In the genomic region with DNA sequence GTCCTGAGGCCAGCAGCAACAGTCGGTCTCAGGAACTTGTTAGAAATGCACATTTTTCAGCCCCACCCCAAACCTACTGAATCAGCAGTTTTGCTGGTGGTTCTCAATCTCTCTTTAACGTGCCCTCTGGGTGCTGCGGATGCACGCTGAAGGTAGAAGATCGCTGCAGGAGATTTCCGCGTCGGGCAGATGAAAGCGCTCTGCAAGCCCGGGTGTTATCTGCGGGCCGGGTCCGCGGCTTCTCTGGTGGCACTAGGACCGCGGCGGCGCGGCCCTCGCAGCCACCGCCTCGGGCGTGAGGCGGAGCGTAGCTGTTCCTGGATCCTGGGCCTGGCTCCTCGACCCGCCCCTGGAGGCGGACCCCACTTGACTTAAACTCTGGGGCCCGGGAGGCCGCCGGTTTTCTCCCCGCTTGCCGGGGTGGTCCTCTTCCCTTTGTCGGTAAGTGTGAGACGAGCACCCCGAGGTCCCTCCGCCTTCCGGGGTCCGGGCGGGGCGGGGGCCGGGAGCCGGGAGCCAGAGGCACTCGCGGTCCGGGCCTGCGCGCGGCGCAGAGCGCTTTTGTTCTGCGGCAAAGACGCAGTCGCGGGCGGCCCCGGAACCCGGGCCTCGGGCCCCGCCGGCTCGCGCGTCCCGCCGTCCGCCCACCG, we compare ENCODE assay signal across 8 cellular contexts. TPM values are rescaled to one million over a fixed set of nuclear protein-coding genes. Genes with fewer than 3 reads are reported as not detected.
DNase-seq lines count a peak whose midpoint lies in the region; ATAC-seq and TF ChIP-seq lines count a peak whose summit lies in the region.

A gene with protein sequence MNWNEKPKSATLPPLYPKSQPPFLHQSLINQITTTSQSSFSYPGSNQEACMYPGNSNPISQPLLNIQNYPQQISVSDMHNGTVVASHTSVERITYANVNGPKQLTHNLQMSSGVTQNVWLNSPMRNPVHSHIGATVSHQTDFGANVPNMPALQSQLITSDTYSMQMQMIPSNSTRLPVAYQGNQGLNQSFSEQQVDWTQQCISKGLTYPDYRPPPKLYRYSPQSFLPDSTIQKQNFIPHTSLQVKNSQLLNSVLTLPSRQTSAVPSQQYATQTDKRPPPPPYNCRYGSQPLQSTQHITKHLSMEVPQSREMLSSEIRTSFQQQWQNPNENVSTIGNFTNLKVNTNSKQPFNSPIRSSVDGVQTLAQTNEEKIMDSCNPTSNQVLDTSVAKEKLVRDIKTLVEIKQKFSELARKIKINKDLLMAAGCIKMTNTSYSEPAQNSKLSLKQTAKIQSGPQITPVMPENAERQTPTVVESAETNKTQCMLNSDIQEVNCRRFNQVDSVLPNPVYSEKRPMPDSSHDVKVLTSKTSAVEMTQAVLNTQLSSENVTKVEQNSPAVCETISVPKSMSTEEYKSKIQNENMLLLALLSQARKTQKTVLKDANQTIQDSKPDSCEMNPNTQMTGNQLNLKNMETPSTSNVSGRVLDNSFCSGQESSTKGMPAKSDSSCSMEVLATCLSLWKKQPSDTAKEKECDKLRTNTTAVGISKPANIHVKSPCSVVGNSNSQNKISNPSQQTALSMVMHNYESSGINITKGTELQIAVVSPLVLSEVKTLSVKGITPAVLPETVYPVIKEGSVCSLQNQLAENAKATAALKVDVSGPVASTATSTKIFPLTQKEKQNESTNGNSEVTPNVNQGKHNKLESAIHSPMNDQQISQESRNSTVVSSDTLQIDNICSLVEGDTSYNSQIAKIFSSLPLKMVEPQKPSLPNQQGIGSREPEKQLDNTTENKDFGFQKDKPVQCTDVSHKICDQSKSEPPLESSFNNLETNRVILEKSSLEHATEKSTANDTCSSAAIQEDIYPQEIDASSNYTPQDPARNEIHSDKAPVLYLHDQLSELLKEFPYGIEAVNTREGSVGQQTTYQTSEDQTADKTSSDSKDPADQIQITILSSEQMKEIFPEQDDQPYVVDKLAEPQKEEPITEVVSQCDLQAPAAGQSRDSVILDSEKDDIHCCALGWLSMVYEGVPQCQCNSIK (N-terminal part only) (plus strand): TSS at position 365 of the 650 bp plus-strand sequence. CDS start 21,541 bp downstream, outside the sequence.

- intact Hi-C loops in PC-9 (cut with micrococcal nuclease; ENCODE audit: unreplicated experiment), result loop anchor here (2.0 to 5.0 kb wide), 4 partner anchors 230 to 707 kb away; partner anchors contain the start of genes AMN1 and ETFBKMT

- POLR2A ChIA-PET in PC-9 (lab: Charles Lee; ENCODE audit: unreplicated experiment), result interaction anchor here (0.5 to 0.7 kb wide), 2 partner anchors 19 to 331 kb away, joined by 3 to 5 read pairs; no protein-coding TSS in a partner anchor

- H3K9me3 ChIP-seq in PC-9 (ENCODE audit: insufficient read depth, low read depth) (no peaks in the 10 kb centered on the region), mucosa of rectum (ENCODE audit: control insufficient read depth in 2 of 2, low read length in 2 of 2) (no peaks in the 10 kb centered on the region)

- H3K4me3 ChIP-seq in PC-9 (peak within 1 kb of the TSS; percentile 86), mucosa of rectum (ENCODE audit: low read length in 2 of 2) (peak within 1 kb of the TSS; percentile 85 to 95)

- TF ChIP-seq RAD21 in Ishikawa (IDR thresholded peaks at IDR 0.05; ENCODE audit: low read depth), result no peak

- CTCF ChIA-PET in PC-9 (lab: Charles Lee), result interaction anchor here (1.0 kb wide), 1 partner anchor 277 kb away, joined by 5 read pairs; no protein-coding TSS in a partner anchor

- H3K9ac ChIP-seq in mucosa of rectum (ENCODE audit: low read depth in 1 of 2, low read length in 2 of 2), result peak within 1 kb of the TSS; percentile 72 to 86

- DNase-seq in DMS153 treated with DMSO at 0.1 percent for 48 hours (lab: John Stamatoyannopoulos, UW; ENCODE audit: unreplicated experiment) (peak; percentile 81), PC-9 (peak; percentile 76 to 95), erythroblast (lab: John Stamatoyannopoulos, UW) (peak; percentile 95 to 96)
- peak; percentile 88 for DNase-seq in activated T-cell treated with anti-CD3 and anti-CD28 coated beads, Interleukin-2, amount 50 U/mL, for 1 hour
- peak; percentile 55 to 77 for DNase-seq in stimulated activated CD8-positive, alpha-beta memory T cell treated with anti-CD3 and anti-CD28 coated beads, Interleukin-4, amount 100 ng/mL, for 4 hours (ENCODE audit: low read depth in 2 of 2, low spot score in 1 of 2)

- peak within 1 kb of the TSS; percentile 87 for H3K4me2 ChIP-seq in PC-9

- H3K79me2 ChIP-seq in PC-9 (ENCODE audit: low read depth), result peaks cover 25% of the 10 kb centered on the region

- H3K27ac ChIP-seq in PC-9, result peak within 1 kb of the TSS; percentile 45
- H3K27ac ChIP-seq in mucosa of rectum (ENCODE audit: low read depth in 2 of 2, low read length in 2 of 2), result peak within 1 kb of the TSS; percentile 89 to 92

- H2AFZ ChIP-seq in PC-9, result peak within 1 kb of the TSS; percentile 86

- H3K9me2 ChIP-seq in PC-9 (ENCODE audit: insufficient read depth), result no peaks in the 10 kb centered on the region

- H4K20me1 ChIP-seq in PC-9 (ENCODE audit: insufficient read depth), result no peaks in the 10 kb centered on the region

- peak; percentile 85 for ATAC-seq in GM21619 (IDR thresholded peaks at IDR 0.05; ENCODE audit: unreplicated experiment)

- TF ChIP-seq EP300 in Ishikawa (IDR thresholded peaks at IDR 0.05; ENCODE audit: borderline replicate concordance), result peak; percentile 59; the same call in 1 of the 2 replicates

- H3K27me3 ChIP-seq in PC-9 (ENCODE audit: insufficient read depth, low read depth) (no peaks in the 10 kb centered on the region), mucosa of rectum (ENCODE audit: control insufficient read depth in 2 of 2, insufficient read depth in 2 of 2, low read length in 2 of 2) (no peaks in the 10 kb centered on the region)

- peaks cover 10% of the 10 kb centered on the region; the same call in 1 of the 2 replicates for H3F3A ChIP-seq in PC-9 (ENCODE audit: insufficient read depth, low read depth)

- peaks cover 12% of the 10 kb centered on the region for H3K4me1 ChIP-seq in PC-9 (replicated peaks; ENCODE audit: insufficient read depth)
- H3K4me1 ChIP-seq in mucosa of rectum (ENCODE audit: control insufficient read depth in 2 of 2, insufficient read depth in 2 of 2, low read length in 2 of 2), result peaks cover 9 to 26% of the 10 kb centered on the region in 2 donors

- peak; percentile 78 for TF ChIP-seq POLR2A in erythroblast (IDR thresholded peaks at IDR 0.05; ENCODE audit: low read length)

- TF ChIP-seq CTCF in PC-9 (conservative IDR thresholded peaks at IDR 0.05), result no peak

- no TSS peak for BruUV-seq in PC-9 (replicated peaks; lab: Mats Ljungman, UMichigan)

- H3K36me3 ChIP-seq in PC-9 (ENCODE audit: low read depth), result peaks cover 7% of the 10 kb centered on the region; the same call in 1 of the 2 replicates
- H3K36me3 ChIP-seq in mucosa of rectum (ENCODE audit: control insufficient read depth in 2 of 2, insufficient read depth in 2 of 2, low read length in 2 of 2), result peaks cover 12 to 16% of the 10 kb centered on the region in 2 donors

TF ChIP-seq in Ishikawa, 13 proteins besides CTCF, POLR2A, EP300 and RAD21:
- TF ChIP-seq USF1 (IDR thresholded peaks at IDR 0.05) (no peak), TAF1 (IDR thresholded peaks at IDR 0.05; ENCODE audit: low read depth) (peak; percentile 95), TCF12 (IDR thresholded peaks at IDR 0.05; ENCODE audit: low read depth) (peak; percentile 75; the same call in 1 of the 2 replicates), MAX (IDR thresholded peaks at IDR 0.05) (peak; percentile 45), NFIC (IDR thresholded peaks at IDR 0.05) (peak; percentile 46), CEBPB (IDR thresholded peaks at IDR 0.05) (no peak), ZBTB7A (IDR thresholded peaks at IDR 0.05; ENCODE audit: low read depth) (peak; percentile 88; the same call in 1 of the 2 replicates), YY1 (IDR thresholded peaks at IDR 0.05; ENCODE audit: low read depth) (no peak), FOXM1 (IDR thresholded peaks at IDR 0.05; ENCODE audit: borderline replicate concordance, low read depth) (peak; percentile 47; the same call in 1 of the 2 replicates)
- TF ChIP-seq, protein P1, sequence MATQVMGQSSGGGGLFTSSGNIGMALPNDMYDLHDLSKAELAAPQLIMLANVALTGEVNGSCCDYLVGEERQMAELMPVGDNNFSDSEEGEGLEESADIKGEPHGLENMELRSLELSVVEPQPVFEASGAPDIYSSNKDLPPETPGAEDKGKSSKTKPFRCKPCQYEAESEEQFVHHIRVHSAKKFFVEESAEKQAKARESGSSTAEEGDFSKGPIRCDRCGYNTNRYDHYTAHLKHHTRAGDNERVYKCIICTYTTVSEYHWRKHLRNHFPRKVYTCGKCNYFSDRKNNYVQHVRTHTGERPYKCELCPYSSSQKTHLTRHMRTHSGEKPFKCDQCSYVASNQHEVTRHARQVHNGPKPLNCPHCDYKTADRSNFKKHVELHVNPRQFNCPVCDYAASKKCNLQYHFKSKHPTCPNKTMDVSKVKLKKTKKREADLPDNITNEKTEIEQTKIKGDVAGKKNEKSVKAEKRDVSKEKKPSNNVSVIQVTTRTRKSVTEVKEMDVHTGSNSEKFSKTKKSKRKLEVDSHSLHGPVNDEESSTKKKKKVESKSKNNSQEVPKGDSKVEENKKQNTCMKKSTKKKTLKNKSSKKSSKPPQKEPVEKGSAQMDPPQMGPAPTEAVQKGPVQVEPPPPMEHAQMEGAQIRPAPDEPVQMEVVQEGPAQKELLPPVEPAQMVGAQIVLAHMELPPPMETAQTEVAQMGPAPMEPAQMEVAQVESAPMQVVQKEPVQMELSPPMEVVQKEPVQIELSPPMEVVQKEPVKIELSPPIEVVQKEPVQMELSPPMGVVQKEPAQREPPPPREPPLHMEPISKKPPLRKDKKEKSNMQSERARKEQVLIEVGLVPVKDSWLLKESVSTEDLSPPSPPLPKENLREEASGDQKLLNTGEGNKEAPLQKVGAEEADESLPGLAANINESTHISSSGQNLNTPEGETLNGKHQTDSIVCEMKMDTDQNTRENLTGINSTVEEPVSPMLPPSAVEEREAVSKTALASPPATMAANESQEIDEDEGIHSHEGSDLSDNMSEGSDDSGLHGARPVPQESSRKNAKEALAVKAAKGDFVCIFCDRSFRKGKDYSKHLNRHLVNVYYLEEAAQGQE (IDR thresholded peaks at IDR 0.05; ENCODE audit: low read depth), result 0 out of 2 replicates have a peak, but pooled peaks have one; percentile 4

RNA-seq across cellular contexts. Expression of the gene that starts here (rescaled TPM):
- 25.4 and 33.8 TPM in 2 replicates for total RNA-seq in PC-9 (2021)

Comparison
In these comparisons a context has a peak if more than half of its experiments do, and no peak if none do; other contexts are left out.
1. Peak in every context shown above with its lines: DNase-seq, ATAC-seq, H3K4me3 ChIP-seq and H3K27ac ChIP-seq.